ENCODE assay signal across 12 cellular contexts in the genomic region with DNA sequence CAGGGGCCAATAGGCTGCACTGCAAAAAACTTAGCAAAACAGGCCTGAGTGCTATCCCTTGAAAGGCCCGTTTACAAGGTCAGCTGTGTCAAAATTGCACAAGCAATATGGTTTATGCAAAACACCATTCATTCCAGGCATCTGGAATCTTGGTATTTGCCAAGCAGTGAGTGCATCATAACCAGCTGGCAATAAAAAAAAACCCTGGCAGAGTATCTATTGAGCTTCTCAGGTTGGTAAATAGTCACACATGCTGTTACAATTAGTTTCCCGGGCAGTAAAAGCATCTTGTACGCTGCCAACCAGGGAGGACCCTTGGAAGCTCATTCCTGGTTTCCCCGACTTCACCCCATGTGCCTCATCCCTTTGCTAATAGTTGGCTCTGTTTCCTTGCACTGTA. TPM values are rescaled to one million over a fixed set of nuclear protein-coding genes. Genes with fewer than 3 reads are reported as not detected.
A peak's percentile ranks its signal among the peaks of the same experiment; 100 is the strongest.
DNase-seq lines count a peak whose midpoint lies in the region; ATAC-seq, FAIRE-seq and TF ChIP-seq lines count a peak whose summit lies in the region.
"Had no signal": no experiment of that assay in that cellular context is flagged by ENCODE, and none has a peak within 500 bp of the region (broad histone marks: within the 10 kb centered on the region; RNA-seq: fewer than 3 reads in every experiment).

No MANE protein-coding gene starts in this region.

- H3K27me3 ChIP-seq in hepatocyte: no peaks in the 10 kb centered on the region
- H3K27me3 ChIP-seq: tibial artery had no signal

- H3K36me3 ChIP-seq in hepatocyte (replicated peaks; ENCODE audit: insufficient read depth, low read depth): no peaks in the 10 kb centered on the region

- no peak overlapping the region for H2AFZ ChIP-seq in hepatocyte

- no peak for FAIRE-seq in GM12892 (lab: Jason Lieb, UNC)
- FAIRE-seq: endothelial cell of umbilical vein had no signal

- WGBS in hepatocyte (ENCODE audit: low lambda C conversion rate, missing lambda C conversion rate): 70% methylated on average over 4 of the region's 4 CpGs

- no peak for TF ChIP-seq CTCF in hepatocyte (IDR thresholded peaks at IDR 0.05; ENCODE audit: poor library complexity)

- H3K9me3 ChIP-seq in hepatocyte (ENCODE audit: low read depth): no peaks in the 10 kb centered on the region
- H3K9me3 ChIP-seq: tibial artery had no signal

- peak overlapping the region; percentile 12 for H3K4me2 ChIP-seq in hepatocyte

- H3K4me3 ChIP-seq in hepatocyte: no peak overlapping the region
- H3K4me3 ChIP-seq: tibial artery had no signal

- no peaks in the 10 kb centered on the region for H3K9me2 ChIP-seq in hepatocyte (replicated peaks; ENCODE audit: insufficient read depth)

- ATAC-seq in HG03460 (IDR thresholded peaks at IDR 0.05; ENCODE audit: unreplicated experiment): no peak
- no peak for ATAC-seq in HG03108 (IDR thresholded peaks at IDR 0.05; ENCODE audit: unreplicated experiment)

- DNase-seq in EH (ENCODE audit: low read depth) (peak; percentile 51), NCI-H69 (lab: John Stamatoyannopoulos, UW) (peak; percentile 96), hepatocyte (ENCODE audit: low spot score) (peak; percentile 52), GM12892 (ENCODE audit: insufficient read length) (no peak)
- DNase-seq: NCI-H2107; stimulated activated CD4-positive, alpha-beta T cell treated with anti-CD3 and anti-CD28 coated beads, Interleukin-15, amount 100 ng/mL, for 24 hours; T-helper 1 cell; tibial artery had no signal

- peaks cover 4% of the 10 kb centered on the region for H3K4me1 ChIP-seq in hepatocyte (ENCODE audit: insufficient read depth)
- H3K4me1 ChIP-seq: tibial artery had no signal

- H3K79me2 ChIP-seq in hepatocyte: no peaks in the 10 kb centered on the region

- peak overlapping the region; percentile 2 for H3K27ac ChIP-seq in hepatocyte
- H3K27ac ChIP-seq: tibial artery had no signal

- no peak for TF ChIP-seq POLR2A in GM12892 (IDR thresholded peaks at IDR 0.05; ENCODE audit: low read depth, low read length)

- H4K20me1 ChIP-seq in hepatocyte (ENCODE audit: insufficient read depth, poor library complexity, severe bottlenecking): no peaks in the 10 kb centered on the region

RNA-seq across cellular contexts. Expression of a gene that starts 21.3 kb away (rescaled TPM):
- 3.3 and 3.4 TPM in 2 replicates for total RNA-seq in hepatocyte
- polyA plus RNA-seq in hepatocyte: 1.8 and 2.2 TPM in 2 replicates
- polyA plus RNA-seq in GM12892 (2012; ENCODE audit: missing spikeins): 3.9 TPM

RNA-seq across cellular contexts. Expression of a gene that starts 22.8 kb away (rescaled TPM):
- total RNA-seq in hepatocyte: 8.4 and 10.0 TPM in 2 replicates
- 12.8 and 13.2 TPM in 2 replicates for polyA plus RNA-seq in hepatocyte
- polyA plus RNA-seq in GM12892 (2012; ENCODE audit: missing spikeins): 6.7 TPM

RNA-seq across cellular contexts. Expression of a gene that starts 53.9 kb away (rescaled TPM):
- total RNA-seq in hepatocyte: 1.2 and 4.7 TPM in 2 replicates
- polyA plus RNA-seq in hepatocyte: 1.2 and 3.9 TPM in 2 replicates
- polyA plus RNA-seq in GM12892 (2012; ENCODE audit: missing spikeins): 18.1 TPM

RNA-seq across cellular contexts. Expression of a gene that starts 56.4 kb away (rescaled TPM):
- total RNA-seq in hepatocyte: 0.03 TPM in 1 of 2 replicates, not detected in the other
- not detected in 2 replicates for polyA plus RNA-seq in hepatocyte
- not detected for polyA plus RNA-seq in GM12892 (2012; ENCODE audit: missing spikeins)
- total RNA-seq: endothelial cell of umbilical vein, mucosa of gallbladder had no signal
